ENCODE assay signal across 1 cellular context in genomic region chr6:42960243-42961019, GRCh38.
TF ChIP-seq lines count a peak whose summit lies in the region.

GNMT (plus strand) TSS chr6:42960754; CDS start chr6:42960768, 14 bp downstream.

TF ChIP-seq in HepG2, 621 proteins besides CTCF, POLR2A, EP300 and RAD21 (continued from another document and continues in another):
- no peak for TF ChIP-seq DMTF1 (CRISPR knock-in tag; IDR thresholded peaks at IDR 0.05)
- TF ChIP-seq HNF1B (CRISPR knock-in tag; IDR thresholded peaks at IDR 0.05): peak; percentile 73
- peak; percentile 44; the same call in 1 of the 2 replicates for TF ChIP-seq DMAP1 (CRISPR knock-in tag; IDR thresholded peaks at IDR 0.05)
- no peak for TF ChIP-seq ZKSCAN1 (IDR thresholded peaks at IDR 0.05; ENCODE audit: low read length)
- TF ChIP-seq NCOR1 (IDR thresholded peaks at IDR 0.05; ENCODE audit: borderline replicate concordance, low read length): no peak
- TF ChIP-seq ZNF513 (CRISPR knock-in tag; conservative IDR thresholded peaks at IDR 0.05): peak; percentile 23; the same call in 1 of the 2 replicates
- TF ChIP-seq HOXA9 (CRISPR knock-in tag; IDR thresholded peaks at IDR 0.05; ENCODE audit: borderline replicate concordance): no peak
- no peak for TF ChIP-seq RFX3 (CRISPR knock-in tag; IDR thresholded peaks at IDR 0.05)
- peak; percentile 73; the same call in 1 of the 2 replicates for TF ChIP-seq ZSCAN21 (CRISPR knock-in tag; IDR thresholded peaks at IDR 0.05; ENCODE audit: borderline replicate concordance)
- no peak for TF ChIP-seq JDP2 (CRISPR knock-in tag; IDR thresholded peaks at IDR 0.05; ENCODE audit: borderline replicate concordance)
- TF ChIP-seq PITX1 (CRISPR knock-in tag; IDR thresholded peaks at IDR 0.05): peak; percentile 80
- no peak for TF ChIP-seq ZNF781 (CRISPR knock-in tag; IDR thresholded peaks at IDR 0.05; ENCODE audit: borderline replicate concordance, not compliant biosample characterization)
- no peak for TF ChIP-seq TRIM22 (IDR thresholded peaks at IDR 0.05)
- peak; percentile 18; the same call in 1 of the 2 replicates for TF ChIP-seq CBX5 (CRISPR knock-in tag; IDR thresholded peaks at IDR 0.05; ENCODE audit: borderline replicate concordance)
- TF ChIP-seq ZNF292 (CRISPR knock-in tag; IDR thresholded peaks at IDR 0.05; ENCODE audit: borderline replicate concordance, low read depth): peak; percentile 70; the same call in 1 of the 2 replicates
- no peak for TF ChIP-seq PAWR (CRISPR knock-in tag; IDR thresholded peaks at IDR 0.05; ENCODE audit: borderline replicate concordance)
- TF ChIP-seq ZSCAN25 (CRISPR knock-in tag; IDR thresholded peaks at IDR 0.05): peak; percentile 60; the same call in 1 of the 2 replicates
- TF ChIP-seq SRY (CRISPR knock-in tag; IDR thresholded peaks at IDR 0.05): peak; percentile 81
- no peak for TF ChIP-seq ZNF101 (CRISPR knock-in tag; IDR thresholded peaks at IDR 0.05; ENCODE audit: borderline replicate concordance, low read depth)
- peak; percentile 65 for TF ChIP-seq MEIS2 (CRISPR knock-in tag; IDR thresholded peaks at IDR 0.05)
- TF ChIP-seq BRD4 (CRISPR knock-in tag; IDR thresholded peaks at IDR 0.05): 0 out of 2 replicates have a peak, but pooled peaks have one; percentile 57
- TF ChIP-seq KDM6A (CRISPR knock-in tag; IDR thresholded peaks at IDR 0.05; ENCODE audit: low read depth): no peak
- TF ChIP-seq ARNT2 (CRISPR knock-in tag; IDR thresholded peaks at IDR 0.05; ENCODE audit: low read depth): peak; percentile 69; the same call in 1 of the 2 replicates
- TF ChIP-seq ZNF674 (CRISPR knock-in tag; IDR thresholded peaks at IDR 0.05; ENCODE audit: low read depth): no peak
- TF ChIP-seq SP140L (CRISPR knock-in tag; IDR thresholded peaks at IDR 0.05; ENCODE audit: borderline replicate concordance): 0 out of 2 replicates have a peak, but pooled peaks have one; percentile 34
- peak; percentile 63; the same call in 1 of the 2 replicates for TF ChIP-seq CREB3 (CRISPR knock-in tag; IDR thresholded peaks at IDR 0.05)
- TF ChIP-seq BORCS8-MEF2B (CRISPR knock-in tag; IDR thresholded peaks at IDR 0.05): peak; percentile 51; the same call in 1 of the 2 replicates
- no peak for TF ChIP-seq HNRNPUL1 (IDR thresholded peaks at IDR 0.05; ENCODE audit: low read depth, low read length)
- no peak for TF ChIP-seq PCBP1 (IDR thresholded peaks at IDR 0.05; ENCODE audit: borderline replicate concordance, low read depth, low read length)
- TF ChIP-seq E2F2 (CRISPR knock-in tag; IDR thresholded peaks at IDR 0.05; ENCODE audit: borderline replicate concordance): 0 out of 2 replicates have a peak, but pooled peaks have one; percentile 53
- TF ChIP-seq GRHL1 (CRISPR knock-in tag; conservative IDR thresholded peaks at IDR 0.05): no peak
- no peak for TF ChIP-seq SKI (IDR thresholded peaks at IDR 0.05; ENCODE audit: partially characterized antibody)
- no peak for TF ChIP-seq HNRNPH1 (optimal IDR thresholded peaks at IDR 0.05; ENCODE audit: low read depth, low read length)
- no peak for TF ChIP-seq ZNF20 (CRISPR knock-in tag; IDR thresholded peaks at IDR 0.05)
- TF ChIP-seq SNAPC2 (CRISPR knock-in tag; IDR thresholded peaks at IDR 0.05): peak; percentile 54; the same call in 1 of the 2 replicates
- TF ChIP-seq HIC2 (CRISPR knock-in tag; IDR thresholded peaks at IDR 0.05; ENCODE audit: low read depth): peak; percentile 77; the same call in 1 of the 2 replicates
- TF ChIP-seq SIX4 (CRISPR knock-in tag; IDR thresholded peaks at IDR 0.05): no peak
- TF ChIP-seq MTA3 (CRISPR knock-in tag; IDR thresholded peaks at IDR 0.05): no peak
- no peak; the same call in 1 of the 2 replicates for TF ChIP-seq HMG20B (CRISPR knock-in tag; conservative IDR thresholded peaks at IDR 0.05)
